Comparison of ENCODE assay signal across 1 cellular context in genomic region chr19:4005436-4005835, GRCh38.
TF ChIP-seq lines count a peak whose summit lies in the region.
"Not testable (repeated sequence)": the region's sequence is repeated elsewhere in the genome, so short reads cannot be mapped to it uniquely, and the experiment has no call there.

No MANE protein-coding gene starts in this region.

TF ChIP-seq in K562, 482 proteins besides CTCF, POLR2A, EP300 and RAD21:
- 0 out of 2 replicates have a peak, but pooled peaks have one; percentile 36 for TF ChIP-seq ZBTB2 (IDR thresholded peaks at IDR 0.05)
- TF ChIP-seq ZNF592 (IDR thresholded peaks at IDR 0.05), result peak; percentile 84; the same call in 1 of the 2 replicates
- 0 out of 2 replicates have a peak, but pooled peaks have one; percentile 6 for TF ChIP-seq NFIC (IDR thresholded peaks at IDR 0.05)
- peak; percentile 91 for TF ChIP-seq C11orf30 (IDR thresholded peaks at IDR 0.05; ENCODE audit: low read depth)
- peak; percentile 85 for TF ChIP-seq SMARCA4 (IDR thresholded peaks at IDR 0.05)
- TF ChIP-seq, protein P1, sequence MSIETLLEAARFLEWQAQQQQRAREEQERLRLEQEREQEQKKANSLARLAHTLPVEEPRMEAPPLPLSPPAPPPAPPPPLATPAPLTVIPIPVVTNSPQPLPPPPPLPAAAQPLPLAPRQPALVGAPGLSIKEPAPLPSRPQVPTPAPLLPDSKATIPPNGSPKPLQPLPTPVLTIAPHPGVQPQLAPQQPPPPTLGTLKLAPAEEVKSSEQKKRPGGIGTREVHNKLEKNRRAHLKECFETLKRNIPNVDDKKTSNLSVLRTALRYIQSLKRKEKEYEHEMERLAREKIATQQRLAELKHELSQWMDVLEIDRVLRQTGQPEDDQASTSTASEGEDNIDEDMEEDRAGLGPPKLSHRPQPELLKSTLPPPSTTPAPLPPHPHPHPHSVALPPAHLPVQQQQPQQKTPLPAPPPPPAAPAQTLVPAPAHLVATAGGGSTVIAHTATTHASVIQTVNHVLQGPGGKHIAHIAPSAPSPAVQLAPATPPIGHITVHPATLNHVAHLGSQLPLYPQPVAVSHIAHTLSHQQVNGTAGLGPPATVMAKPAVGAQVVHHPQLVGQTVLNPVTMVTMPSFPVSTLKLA (conservative IDR thresholded peaks at IDR 0.05), result peak in 1 of 2 experiments; percentile 24; a peak in 1 of 4 replicates
- peak; percentile 63 to 69 for TF ChIP-seq KDM1A (IDR thresholded peaks at IDR 0.05)
- peak; percentile 79 for TF ChIP-seq SMARCE1 (IDR thresholded peaks at IDR 0.05)
- TF ChIP-seq EP400 (IDR thresholded peaks at IDR 0.05), result peak; percentile 55
- TF ChIP-seq CEBPB (tag; IDR thresholded peaks at IDR 0.05), result peak; percentile 75
- TF ChIP-seq ATF3 (IDR thresholded peaks at IDR 0.05), result peak; percentile 22; the same call in 1 of the 2 replicates
- not testable (repeated sequence) for TF ChIP-seq ATF3 (CRISPR knock-in tag; conservative IDR thresholded peaks at IDR 0.05); TOE1 (CRISPR knock-in tag; IDR thresholded peaks at IDR 0.05; ENCODE audit: borderline replicate concordance, low read depth); CEBPG (CRISPR knock-in tag; IDR thresholded peaks at IDR 0.05)
- TF ChIP-seq TOE1 (IDR thresholded peaks at IDR 0.05; ENCODE audit: borderline replicate concordance), result 0 out of 2 replicates have a peak, but pooled peaks have one; percentile 22
- peak; percentile 52; the same call in 1 of the 2 replicates for TF ChIP-seq NCOR1 (IDR thresholded peaks at IDR 0.05)
- 0 out of 2 replicates have a peak, but pooled peaks have one; percentile 49 for TF ChIP-seq FOXJ2 (tag; IDR thresholded peaks at IDR 0.05)
- TF ChIP-seq ARID1B (IDR thresholded peaks at IDR 0.05), result peak; percentile 88
- TF ChIP-seq MAFF (IDR thresholded peaks at IDR 0.05; ENCODE audit: low read length), result peak; percentile 71; the same call in 1 of the 2 replicates
- TF ChIP-seq, protein P2, sequence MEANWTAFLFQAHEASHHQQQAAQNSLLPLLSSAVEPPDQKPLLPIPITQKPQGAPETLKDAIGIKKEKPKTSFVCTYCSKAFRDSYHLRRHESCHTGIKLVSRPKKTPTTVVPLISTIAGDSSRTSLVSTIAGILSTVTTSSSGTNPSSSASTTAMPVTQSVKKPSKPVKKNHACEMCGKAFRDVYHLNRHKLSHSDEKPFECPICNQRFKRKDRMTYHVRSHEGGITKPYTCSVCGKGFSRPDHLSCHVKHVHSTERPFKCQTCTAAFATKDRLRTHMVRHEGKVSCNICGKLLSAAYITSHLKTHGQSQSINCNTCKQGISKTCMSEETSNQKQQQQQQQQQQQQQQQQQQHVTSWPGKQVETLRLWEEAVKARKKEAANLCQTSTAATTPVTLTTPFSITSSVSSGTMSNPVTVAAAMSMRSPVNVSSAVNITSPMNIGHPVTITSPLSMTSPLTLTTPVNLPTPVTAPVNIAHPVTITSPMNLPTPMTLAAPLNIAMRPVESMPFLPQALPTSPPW (CRISPR knock-in tag; IDR thresholded peaks at IDR 0.05), result peak; percentile 34; the same call in 1 of the 2 replicates
- peak; percentile 65 to 76 for TF ChIP-seq TRIM24 (IDR thresholded peaks at IDR 0.05)
- peak in 1 of 2 experiments; percentile 74; a peak in 2 of 4 replicates for TF ChIP-seq CEBPG (tag; conservative IDR thresholded peaks at IDR 0.05 in 1 of 2, IDR thresholded peaks at IDR 0.05 in 1 of 2)
- peak; percentile 9 for TF ChIP-seq RBM25 (IDR thresholded peaks at IDR 0.05; ENCODE audit: low read depth, low read length, severe bottlenecking)
- peak; percentile 78 for TF ChIP-seq BRD9 (IDR thresholded peaks at IDR 0.05; ENCODE audit: low read depth, partially characterized antibody)
- 0 out of 2 replicates have a peak, but pooled peaks have one; percentile 28 for TF ChIP-seq GATAD2B (IDR thresholded peaks at IDR 0.05; ENCODE audit: borderline replicate concordance)
- peak; percentile 81 for TF ChIP-seq MAFG (tag; conservative IDR thresholded peaks at IDR 0.05)
- TF ChIP-seq HDGF (IDR thresholded peaks at IDR 0.05), result 0 out of 2 replicates have a peak, but pooled peaks have one; percentile 70
- TF ChIP-seq MTA2 (IDR thresholded peaks at IDR 0.05; ENCODE audit: low read depth), result peak; percentile 68
- peak; percentile 57; the same call in 1 of the 2 replicates for TF ChIP-seq HDAC2 (IDR thresholded peaks at IDR 0.05)
- peak; percentile 56 for TF ChIP-seq BCOR (IDR thresholded peaks at IDR 0.05)
- peak in 1 of 2 experiments; percentile 52; a peak in 1 of 4 replicates for TF ChIP-seq ARNT (IDR thresholded peaks at IDR 0.05)
- peak; percentile 59 for TF ChIP-seq TAF9B (IDR thresholded peaks at IDR 0.05; ENCODE audit: partially characterized antibody)
- TF ChIP-seq NFE2 (IDR thresholded peaks at IDR 0.05; ENCODE audit: low read depth), result peak; percentile 86
- peak; percentile 58; the same call in 1 of the 2 replicates for TF ChIP-seq ZEB2 (IDR thresholded peaks at IDR 0.05)
- 0 out of 2 replicates have a peak, but pooled peaks have one; percentile 4 for TF ChIP-seq NFE2L1 (tag; IDR thresholded peaks at IDR 0.05; ENCODE audit: borderline replicate concordance, low read depth)
- TF ChIP-seq ZNF316 (IDR thresholded peaks at IDR 0.05), result peak; percentile 87
- TF ChIP-seq PHF21A (IDR thresholded peaks at IDR 0.05; ENCODE audit: borderline replicate concordance, low read depth), result 0 out of 2 replicates have a peak, but pooled peaks have one; percentile 18
- peak; percentile 23 for TF ChIP-seq TCF3 (CRISPR knock-in tag; IDR thresholded peaks at IDR 0.05)
- peak; percentile 80; the same call in 1 of the 2 replicates for TF ChIP-seq SMARCC2 (IDR thresholded peaks at IDR 0.05; ENCODE audit: low read depth)
- TF ChIP-seq MLLT1 (IDR thresholded peaks at IDR 0.05), result peak in 1 of 2 experiments; percentile 44; a peak in 1 of 4 replicates
- TF ChIP-seq, protein P3, sequence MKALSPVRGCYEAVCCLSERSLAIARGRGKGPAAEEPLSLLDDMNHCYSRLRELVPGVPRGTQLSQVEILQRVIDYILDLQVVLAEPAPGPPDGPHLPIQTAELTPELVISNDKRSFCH (CRISPR knock-in tag; IDR thresholded peaks at IDR 0.05), result not testable (repeated sequence)
- TF ChIP-seq, protein P3 (tag; IDR thresholded peaks at IDR 0.05), result 0 out of 2 replicates have a peak, but pooled peaks have one; percentile 37
- peak; percentile 27; the same call in 1 of the 2 replicates for TF ChIP-seq FOSL1 (tag; conservative IDR thresholded peaks at IDR 0.05)
- peak; percentile 69; the same call in 1 of the 2 replicates for TF ChIP-seq MTA1 (IDR thresholded peaks at IDR 0.05; ENCODE audit: borderline replicate concordance)
- TF ChIP-seq CBFA2T3 (IDR thresholded peaks at IDR 0.05), result peak; percentile 67
- TF ChIP-seq, protein P4, sequence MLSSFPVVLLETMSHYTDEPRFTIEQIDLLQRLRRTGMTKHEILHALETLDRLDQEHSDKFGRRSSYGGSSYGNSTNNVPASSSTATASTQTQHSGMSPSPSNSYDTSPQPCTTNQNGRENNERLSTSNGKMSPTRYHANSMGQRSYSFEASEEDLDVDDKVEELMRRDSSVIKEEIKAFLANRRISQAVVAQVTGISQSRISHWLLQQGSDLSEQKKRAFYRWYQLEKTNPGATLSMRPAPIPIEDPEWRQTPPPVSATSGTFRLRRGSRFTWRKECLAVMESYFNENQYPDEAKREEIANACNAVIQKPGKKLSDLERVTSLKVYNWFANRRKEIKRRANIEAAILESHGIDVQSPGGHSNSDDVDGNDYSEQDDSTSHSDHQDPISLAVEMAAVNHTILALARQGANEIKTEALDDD (IDR thresholded peaks at IDR 0.05), result 0 out of 2 replicates have a peak, but pooled peaks have one; percentile 36
- TF ChIP-seq DPF2 (IDR thresholded peaks at IDR 0.05), result peak; percentile 95
- peak; percentile 62; the same call in 1 of the 2 replicates for TF ChIP-seq MAFK (IDR thresholded peaks at IDR 0.05; ENCODE audit: low read length)
- TF ChIP-seq TAL1 (IDR thresholded peaks at IDR 0.05), result peak; percentile 30; the same call in 1 of the 2 replicates
- TF ChIP-seq SOX6 (IDR thresholded peaks at IDR 0.05), result peak; percentile 49; the same call in 1 of the 2 replicates
- TF ChIP-seq HDAC1 (IDR thresholded peaks at IDR 0.05), result 0 out of 4 replicates have a peak, but pooled peaks have one; percentile 51 to 58
TF ChIP-seq in K562: peak in this region for 47; not testable (repeated sequence) for 435.
